Comparison of ENCODE assay signal across 1 cellular context in genomic region chr16:74749291-74750055, GRCh38.
TF ChIP-seq lines count a peak whose summit lies in the region.

No MANE protein-coding gene starts in this region.

TF ChIP-seq in K562, 482 proteins besides CTCF, POLR2A, EP300 and RAD21 (continued from another document):
- no peak for TF ChIP-seq ZNF318 (IDR thresholded peaks at IDR 0.05; ENCODE audit: borderline replicate concordance in 1 of 2, low read depth in 1 of 2)
- TF ChIP-seq MXI1 (IDR thresholded peaks at IDR 0.05; ENCODE audit: low read depth, low read length) = no peak
- TF ChIP-seq ZNF583 (CRISPR knock-in tag; IDR thresholded peaks at IDR 0.05) = no peak
- TF ChIP-seq PTRF (tag; IDR thresholded peaks at IDR 0.05) = no peak
- TF ChIP-seq ZNF785 (CRISPR knock-in tag; IDR thresholded peaks at IDR 0.05) = no peak
- no peak for TF ChIP-seq CBFB (CRISPR knock-in tag; IDR thresholded peaks at IDR 0.05)
